Comparison of ENCODE assay signal across 25 cellular contexts in genomic region chrX:131907488-131908314, GRCh38.
DNase-seq lines count a peak whose midpoint lies in the region; TF ChIP-seq lines count a peak whose summit lies in the region.
"Had no signal": no experiment of that assay in that cellular context is flagged by ENCODE, and none has a peak within 500 bp of the region (broad histone marks: within the 10 kb centered on the region; RNA-seq: fewer than 3 reads in every experiment).

No MANE protein-coding gene starts in this region.

- no peaks in the 10 kb centered on the region for H3K27me3 ChIP-seq in H7 (ENCODE audit: control insufficient read depth, insufficient read depth, low read length)
- H3K27me3 ChIP-seq: ascending aorta, gastrocnemius medialis, hepatocyte had no signal

- POLR2A ChIA-PET in HEK293T (lab: Yijun Ruan, JAX): no interaction called here

- H3K4me3 Mint-ChIP-seq in nephron: peak overlapping the region in 2 of 3 experiments; percentile 50 to 64
- H3K4me3 Mint-ChIP-seq: activated naive CD8-positive, alpha-beta T cell; dendritic cell treated with granulocyte-macrophage colony-stimulating factor and Interleukin-4, amounts not matched to agents 40 ng/mL and 50 ng/mL, for 4 days; naive B cell; stimulated activated effector memory CD8-positive, alpha-beta T cell treated with anti-CD3 and anti-CD28 coated beads, Interleukin-12 subunit alpha, Interleukin-12 subunit beta, amount 100 ng/mL, for 72 hours; T-helper 2 cell treated with Interferon-gamma antibody and Interleukin-4, amounts not matched to agents 5 μg/mL and 100 μg/mL, for 36 hours had no signal

- peaks cover 52% of the 10 kb centered on the region for H3K4me1 Mint-ChIP-seq in nephron
- H3K4me1 Mint-ChIP-seq: naive B cell; stimulated activated effector memory CD8-positive, alpha-beta T cell treated with anti-CD3 and anti-CD28 coated beads, Interleukin-12 subunit alpha, Interleukin-12 subunit beta, amount 100 ng/mL, for 72 hours had no signal

- DNase-seq in H7 (peak; percentile 22), NCI-H1930 (lab: John Stamatoyannopoulos, UW) (peak; percentile 8 to 24), SHP77 treated with DMSO at 0.1 percent for 48 hours (lab: John Stamatoyannopoulos, UW) (peak; percentile 19), NCI-H2171 treated with DMSO at 0.1 percent for 48 hours (lab: John Stamatoyannopoulos, UW) (no peak), HEK293T (ENCODE audit: extremely low spot score) (no peak), DMS153 treated with DMSO at 0.1 percent for 48 hours (lab: John Stamatoyannopoulos, UW; ENCODE audit: unreplicated experiment) (no peak)
- DNase-seq in activated effector memory CD4-positive, alpha-beta T cell treated with Interleukin-2 at 50 U/mL for 16 hours: no peak
- DNase-seq: COR-L47; DND-41; gastrocnemius medialis; HCEC 1CT; KBM-7; left lung; naive B cell; NCI-H345; stimulated activated CD4-positive, alpha-beta T cell treated with anti-CD3 and anti-CD28 coated beads, Interleukin-2, amount 100 ng/mL, for 48 hours had no signal

- CTCF ChIA-PET in HEK293T (lab: Yijun Ruan, JAX): no interaction called here

- no peaks in the 10 kb centered on the region for H3K36me3 ChIP-seq in H7 (replicated peaks; ENCODE audit: control insufficient read depth, insufficient read depth, low read length)
- H3K36me3 ChIP-seq: ascending aorta; BLaER1 treated with 17β-estradiol and CSF1 and Interleukin-3, amounts not matched to agents 10 nM and 100 nM; gastrocnemius medialis; left lung had no signal

- H3K27ac Mint-ChIP-seq in nephron: no peak overlapping the region
- H3K27ac Mint-ChIP-seq: activated naive CD8-positive, alpha-beta T cell; activated T-helper 2 cell treated with anti-CD3 and anti-CD28 coated beads, Interferon-gamma antibody, Interleukin-2, Interleukin-4, amounts not matched to agents 10 μg/mL and 5 μg/mL and 100 μg/mL, durations not matched to agents 14 hours and 24 hours and 36 hours; dendritic cell treated with granulocyte-macrophage colony-stimulating factor and Interleukin-4, amounts not matched to agents 40 ng/mL and 50 ng/mL, for 4 days; naive B cell; stimulated activated effector memory CD8-positive, alpha-beta T cell treated with anti-CD3 and anti-CD28 coated beads, Interleukin-12 subunit alpha, Interleukin-12 subunit beta, amount 100 ng/mL, for 72 hours; T-helper 2 cell treated with Interferon-gamma antibody and Interleukin-4, amounts not matched to agents 5 μg/mL and 100 μg/mL, for 36 hours had no signal

- TF ChIP-seq CTCF in nephron (IDR thresholded peaks at IDR 0.05; ENCODE audit: unreplicated experiment in 3 of 3): no peak

- no peaks in the 10 kb centered on the region for H3K27me3 Mint-ChIP-seq in nephron (ENCODE audit: low read depth)
- H3K27me3 Mint-ChIP-seq: activated naive CD8-positive, alpha-beta T cell; dendritic cell treated with granulocyte-macrophage colony-stimulating factor and Interleukin-4, amounts not matched to agents 40 ng/mL and 50 ng/mL, for 4 days had no signal

- H3K36me3 Mint-ChIP-seq in nephron (ENCODE audit: low read depth): no peaks in the 10 kb centered on the region
- H3K36me3 Mint-ChIP-seq: activated naive CD8-positive, alpha-beta T cell; naive B cell; stimulated activated effector memory CD8-positive, alpha-beta T cell treated with anti-CD3 and anti-CD28 coated beads, Interleukin-12 subunit alpha, Interleukin-12 subunit beta, amount 100 ng/mL, for 72 hours had no signal

- peaks cover 8% of the 10 kb centered on the region for H3K9me3 Mint-ChIP-seq in nephron
- H3K9me3 Mint-ChIP-seq: activated T-helper 2 cell treated with anti-CD3 and anti-CD28 coated beads, Interferon-gamma antibody, Interleukin-2, Interleukin-4, amounts not matched to agents 10 μg/mL and 5 μg/mL and 100 μg/mL, durations not matched to agents 14 hours and 24 hours and 36 hours; dendritic cell treated with granulocyte-macrophage colony-stimulating factor and Interleukin-4, amounts not matched to agents 40 ng/mL and 50 ng/mL, for 4 days; naive B cell; stimulated activated effector memory CD8-positive, alpha-beta T cell treated with anti-CD3 and anti-CD28 coated beads, Interleukin-12 subunit alpha, Interleukin-12 subunit beta, amount 100 ng/mL, for 72 hours; T-helper 2 cell treated with Interferon-gamma antibody and Interleukin-4, amounts not matched to agents 5 μg/mL and 100 μg/mL, for 36 hours had no signal

- peak overlapping the region; percentile 21; the same call in 1 of the 2 replicates for H3K4me3 ChIP-seq in H7 (ENCODE audit: insufficient read depth, low read depth, low read length)
- H3K4me3 ChIP-seq: ascending aorta; BLaER1 treated with 17β-estradiol and CSF1 and Interleukin-3, amounts not matched to agents 10 nM and 100 nM; gastrocnemius medialis; hepatocyte; left lung had no signal

TF ChIP-seq in HEK293T, 16 proteins besides CTCF, POLR2A, EP300 and RAD21:
- no peak for TF ChIP-seq LEF1 (IDR thresholded peaks at IDR 0.05; ENCODE audit: borderline replicate concordance)

Comparison
In these comparisons a context has a peak if more than half of its experiments do, and no peak if none do; other contexts are left out.
1. DNase-seq: peak in H7 (single experiment), NCI-H1930 (2 of 2) and SHP77 treated with DMSO at 0.1 percent for 48 hours (single experiment); none in NCI-H2171 treated with DMSO at 0.1 percent for 48 hours (single experiment), activated effector memory CD4-positive, alpha-beta T cell treated with Interleukin-2 at 50 U/mL for 16 hours (single experiment), HEK293T (single experiment) and DMS153 treated with DMSO at 0.1 percent for 48 hours (single experiment).